8 cellular contexts compared by ENCODE assay signal in the genomic region with DNA sequence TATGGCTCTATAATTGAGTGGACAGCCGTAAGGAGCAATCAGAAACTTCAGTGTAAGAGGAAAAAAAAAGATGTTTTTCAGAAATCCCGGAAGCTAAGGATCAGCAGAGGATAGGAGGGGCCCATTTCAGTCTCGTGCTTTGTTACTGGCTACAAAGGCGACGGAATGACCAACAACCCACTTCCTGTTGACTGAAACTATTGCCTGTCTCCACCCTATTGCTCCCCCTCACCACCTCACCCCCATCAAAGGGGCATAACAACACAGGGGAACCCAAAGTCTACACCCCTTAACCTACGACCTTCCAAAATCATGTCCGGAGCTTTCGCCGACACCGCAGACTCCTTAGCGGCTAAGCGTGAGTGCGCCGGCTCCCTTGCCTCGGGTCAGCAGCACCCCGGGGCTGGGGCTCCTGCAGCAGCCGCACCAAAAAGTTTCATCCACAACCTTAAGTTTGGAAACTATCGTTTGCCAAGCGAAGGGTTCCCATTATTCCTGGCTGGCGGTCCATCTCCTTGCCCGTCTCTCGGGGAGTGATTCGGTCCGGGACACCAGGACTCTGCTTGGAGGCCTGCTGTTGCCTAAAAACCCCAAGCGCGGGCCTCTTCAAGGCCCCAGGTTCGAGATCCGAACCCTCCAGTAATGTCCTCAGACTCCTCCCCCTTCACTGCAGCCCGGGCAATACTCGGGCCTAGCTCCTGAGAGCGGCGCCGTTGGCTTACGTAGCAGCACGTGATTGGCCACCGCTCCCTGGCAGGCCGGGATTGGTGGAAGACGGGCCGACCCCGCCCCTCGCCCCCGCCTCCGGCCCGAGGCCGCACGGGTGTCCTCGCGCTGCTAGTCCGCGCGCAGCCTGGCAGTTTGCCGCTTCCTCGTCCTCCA. TPM values are rescaled to one million over a fixed set of nuclear protein-coding genes. Genes with fewer than 3 reads are reported as not detected.
A peak's percentile ranks its signal among the peaks of the same experiment; 100 is the strongest.
DNase-seq lines count a peak whose midpoint lies in the region; ATAC-seq and TF ChIP-seq lines count a peak whose summit lies in the region.

A gene (plus strand): TSS at position 840 of the 882 bp plus-strand sequence. CDS start 53 bp downstream, outside the sequence.

- TF ChIP-seq CTCF in SK-N-SH (IDR thresholded peaks at IDR 0.05) = no peak

- 2% methylated on average over 39 of the region's 53 CpGs for WGBS in SK-N-SH (ENCODE audit: low lambda C conversion rate)

- no peak for TF ChIP-seq RAD21 in SK-N-SH (IDR thresholded peaks at IDR 0.05; ENCODE audit: low read length)

- H3K79me2 ChIP-seq in SK-N-SH (ENCODE audit: insufficient read depth) = peaks cover 67% of the 10 kb centered on the region

- no peaks in the 10 kb centered on the region for H3K9me3 ChIP-seq in SK-N-SH

- POLR2A ChIA-PET in SK-N-SH (lab: Yijun Ruan, JAX) = interaction anchor here (0.6 to 2.2 kb wide), 11 partner anchors 12 to 451 kb away, joined by 3 to 20 read pairs (median 3); a partner anchor contains a TSS

- peak within 1 kb of the TSS; percentile 94 to 97 for H3K27ac ChIP-seq in SK-N-SH (ENCODE audit: low read depth in 2 of 2, low read length in 1 of 2)

- H2AFZ ChIP-seq in SK-N-SH (ENCODE audit: low read depth) = peak within 1 kb of the TSS; percentile 80

- peak within 1 kb of the TSS; percentile 82 to 96 for H3K4me3 ChIP-seq in SK-N-SH (ENCODE audit: low read depth in 2 of 2, low read length in 1 of 2)

- CTCF ChIA-PET in SK-N-SH (lab: Yijun Ruan, JAX) = interaction anchor here (0.9 to 3.9 kb wide), 7 partner anchors 10 to 249 kb away, joined by 3 to 20 read pairs (median 6); a partner anchor contains a TSS

- peaks cover 0 to 5% of the 10 kb centered on the region in 2 experiments for H3K36me3 ChIP-seq in SK-N-SH (replicated peaks in 1 of 2; ENCODE audit: control insufficient read depth in 1 of 2, insufficient read depth in 2 of 2, low read length in 1 of 2)

- peak within 1 kb of the TSS; percentile 98 for H3K9ac ChIP-seq in SK-N-SH

- H3F3A ChIP-seq in SK-N-SH (replicated peaks; ENCODE audit: insufficient read depth) = peaks cover 30% of the 10 kb centered on the region

- peak; percentile 97 for DNase-seq in GM04504 (ENCODE audit: low read depth)
- peak; percentile 89 for DNase-seq in NCI-H1048 (lab: John Stamatoyannopoulos, UW)
- DNase-seq in SK-N-SH = peak; percentile 99
- DNase-seq in activated naive CD4-positive, alpha-beta T cell treated with anti-CD3 and anti-CD28 coated beads, Interleukin-2, amount 50 U/mL, for 16 hours = peak; percentile 98
- peak; percentile 99 for DNase-seq in germinal center (ENCODE audit: low spot score)
- peak; percentile 91 for DNase-seq in non-pigmented ciliary epithelial cell (ENCODE audit: low read depth)
- peak; percentile 98 for DNase-seq in superior temporal gyrus (ENCODE audit: extremely low spot score)

- no peak for TF ChIP-seq EP300 in SK-N-SH (IDR thresholded peaks at IDR 0.05; ENCODE audit: borderline replicate concordance in 1 of 2, low read depth in 1 of 2, low read length in 1 of 2)

- H3K4me1 ChIP-seq in SK-N-SH (ENCODE audit: control insufficient read depth in 1 of 2, insufficient read depth in 2 of 2, low read depth in 1 of 2, low read length in 1 of 2) = peaks cover 11 to 25% of the 10 kb centered on the region in 2 experiments; a peak in 2 of 4 replicates

- H3K4me2 ChIP-seq in SK-N-SH = peak within 1 kb of the TSS; percentile 95

- no peaks in the 10 kb centered on the region for H3K27me3 ChIP-seq in SK-N-SH (ENCODE audit: insufficient read depth)

- peaks cover 23% of the 10 kb centered on the region for H4K20me1 ChIP-seq in SK-N-SH (ENCODE audit: insufficient read depth)

- ATAC-seq in HG02571 (IDR thresholded peaks at IDR 0.05; ENCODE audit: unreplicated experiment) = peak; percentile 81

- no peaks in the 10 kb centered on the region for H3K9me2 ChIP-seq in SK-N-SH

TF ChIP-seq in SK-N-SH, 30 proteins besides CTCF, POLR2A, EP300 and RAD21 (continues in another document):
- TF ChIP-seq, protein P1, sequence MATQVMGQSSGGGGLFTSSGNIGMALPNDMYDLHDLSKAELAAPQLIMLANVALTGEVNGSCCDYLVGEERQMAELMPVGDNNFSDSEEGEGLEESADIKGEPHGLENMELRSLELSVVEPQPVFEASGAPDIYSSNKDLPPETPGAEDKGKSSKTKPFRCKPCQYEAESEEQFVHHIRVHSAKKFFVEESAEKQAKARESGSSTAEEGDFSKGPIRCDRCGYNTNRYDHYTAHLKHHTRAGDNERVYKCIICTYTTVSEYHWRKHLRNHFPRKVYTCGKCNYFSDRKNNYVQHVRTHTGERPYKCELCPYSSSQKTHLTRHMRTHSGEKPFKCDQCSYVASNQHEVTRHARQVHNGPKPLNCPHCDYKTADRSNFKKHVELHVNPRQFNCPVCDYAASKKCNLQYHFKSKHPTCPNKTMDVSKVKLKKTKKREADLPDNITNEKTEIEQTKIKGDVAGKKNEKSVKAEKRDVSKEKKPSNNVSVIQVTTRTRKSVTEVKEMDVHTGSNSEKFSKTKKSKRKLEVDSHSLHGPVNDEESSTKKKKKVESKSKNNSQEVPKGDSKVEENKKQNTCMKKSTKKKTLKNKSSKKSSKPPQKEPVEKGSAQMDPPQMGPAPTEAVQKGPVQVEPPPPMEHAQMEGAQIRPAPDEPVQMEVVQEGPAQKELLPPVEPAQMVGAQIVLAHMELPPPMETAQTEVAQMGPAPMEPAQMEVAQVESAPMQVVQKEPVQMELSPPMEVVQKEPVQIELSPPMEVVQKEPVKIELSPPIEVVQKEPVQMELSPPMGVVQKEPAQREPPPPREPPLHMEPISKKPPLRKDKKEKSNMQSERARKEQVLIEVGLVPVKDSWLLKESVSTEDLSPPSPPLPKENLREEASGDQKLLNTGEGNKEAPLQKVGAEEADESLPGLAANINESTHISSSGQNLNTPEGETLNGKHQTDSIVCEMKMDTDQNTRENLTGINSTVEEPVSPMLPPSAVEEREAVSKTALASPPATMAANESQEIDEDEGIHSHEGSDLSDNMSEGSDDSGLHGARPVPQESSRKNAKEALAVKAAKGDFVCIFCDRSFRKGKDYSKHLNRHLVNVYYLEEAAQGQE (IDR thresholded peaks at IDR 0.05; ENCODE audit: low read depth, low read length) = no peak
- TF ChIP-seq TCF12 (IDR thresholded peaks at IDR 0.05) (no peak), FOXJ3 (CRISPR knock-in tag; IDR thresholded peaks at IDR 0.05) (no peak), CHD2 (IDR thresholded peaks at IDR 0.05; ENCODE audit: low read length, partially characterized antibody) (peak; percentile 92), SIN3A (IDR thresholded peaks at IDR 0.05; ENCODE audit: borderline replicate concordance, low read depth, low read length) (peak; percentile 83), TEAD4 (IDR thresholded peaks at IDR 0.05; ENCODE audit: borderline replicate concordance, insufficient read depth) (no peak), YY1 (IDR thresholded peaks at IDR 0.05; ENCODE audit: low read depth) (peak; percentile 70; the same call in 1 of the 2 replicates), ELF1 (IDR thresholded peaks at IDR 0.05) (peak; percentile 87), EZH2phosphoT487 (IDR thresholded peaks at IDR 0.05; ENCODE audit: borderline replicate concordance, low read depth) (no peak), MXI1 (IDR thresholded peaks at IDR 0.05; ENCODE audit: low read depth, low read length) (peak; percentile 94), FOXM1 (IDR thresholded peaks at IDR 0.05; ENCODE audit: low read depth) (no peak), POLR2AphosphoS5 (IDR thresholded peaks at IDR 0.05; ENCODE audit: low read depth, low read length) (peak; percentile 83), MEF2A (IDR thresholded peaks at IDR 0.05; ENCODE audit: borderline replicate concordance, low read depth) (no peak), SMC3 (IDR thresholded peaks at IDR 0.05; ENCODE audit: low read depth, low read length) (no peak), RFX5 (IDR thresholded peaks at IDR 0.05; ENCODE audit: low read length) (peak; percentile 91), GABPA (IDR thresholded peaks at IDR 0.05; ENCODE audit: low read depth) (peak; percentile 65), TAF1 (IDR thresholded peaks at IDR 0.05; ENCODE audit: borderline replicate concordance, low read depth, low read length) (peak; percentile 91), RXRA (IDR thresholded peaks at IDR 0.05; ENCODE audit: borderline replicate concordance, low read depth) (no peak), RCOR1 (IDR thresholded peaks at IDR 0.05; ENCODE audit: low read length) (peak; percentile 10; the same call in 1 of the 2 replicates), FOSL2 (IDR thresholded peaks at IDR 0.05; ENCODE audit: borderline replicate concordance, low read depth) (no peak), NFIC (IDR thresholded peaks at IDR 0.05; ENCODE audit: borderline replicate concordance) (peak; percentile 59; the same call in 1 of the 2 replicates)
- TF ChIP-seq, protein P2, sequence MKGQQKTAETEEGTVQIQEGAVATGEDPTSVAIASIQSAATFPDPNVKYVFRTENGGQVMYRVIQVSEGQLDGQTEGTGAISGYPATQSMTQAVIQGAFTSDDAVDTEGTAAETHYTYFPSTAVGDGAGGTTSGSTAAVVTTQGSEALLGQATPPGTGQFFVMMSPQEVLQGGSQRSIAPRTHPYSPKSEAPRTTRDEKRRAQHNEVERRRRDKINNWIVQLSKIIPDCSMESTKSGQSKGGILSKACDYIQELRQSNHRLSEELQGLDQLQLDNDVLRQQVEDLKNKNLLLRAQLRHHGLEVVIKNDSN (IDR thresholded peaks at IDR 0.05; ENCODE audit: borderline replicate concordance, low read depth) = peak; percentile 78
- TF ChIP-seq, protein P3, sequence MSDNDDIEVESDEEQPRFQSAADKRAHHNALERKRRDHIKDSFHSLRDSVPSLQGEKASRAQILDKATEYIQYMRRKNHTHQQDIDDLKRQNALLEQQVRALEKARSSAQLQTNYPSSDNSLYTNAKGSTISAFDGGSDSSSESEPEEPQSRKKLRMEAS (IDR thresholded peaks at IDR 0.05; ENCODE audit: low read depth) = peak; percentile 83
- TF ChIP-seq, protein P4, sequence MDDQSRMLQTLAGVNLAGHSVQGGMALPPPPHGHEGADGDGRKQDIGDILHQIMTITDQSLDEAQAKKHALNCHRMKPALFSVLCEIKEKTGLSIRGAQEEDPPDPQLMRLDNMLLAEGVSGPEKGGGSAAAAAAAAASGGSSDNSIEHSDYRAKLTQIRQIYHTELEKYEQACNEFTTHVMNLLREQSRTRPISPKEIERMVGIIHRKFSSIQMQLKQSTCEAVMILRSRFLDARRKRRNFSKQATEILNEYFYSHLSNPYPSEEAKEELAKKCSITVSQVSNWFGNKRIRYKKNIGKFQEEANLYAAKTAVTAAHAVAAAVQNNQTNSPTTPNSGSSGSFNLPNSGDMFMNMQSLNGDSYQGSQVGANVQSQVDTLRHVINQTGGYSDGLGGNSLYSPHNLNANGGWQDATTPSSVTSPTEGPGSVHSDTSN (IDR thresholded peaks at IDR 0.05) = no peak

RNA-seq across cellular contexts. Expression of the gene that starts here (rescaled TPM):
- 8.3 and 9.9 TPM in 2 replicates for polyA plus RNA-seq in SK-N-SH (2012; rRNA removed)
- polyA plus RNA-seq in SK-N-SH (2012; cell fraction: cytosol; rRNA removed) = 10.9 and 12.6 TPM in 2 replicates
- 10.8 and 24.5 TPM in 2 replicates for polyA plus RNA-seq in SK-N-SH (2012; cell fraction: nucleus; rRNA removed)

Comparison
In these comparisons a context has a peak if more than half of its experiments do, and no peak if none do; other contexts are left out.
1. Peak in every context shown above with its lines: DNase-seq, ATAC-seq, H3K4me3 ChIP-seq and H3K27ac ChIP-seq.